11 cellular contexts compared by ENCODE assay signal in the genomic region with DNA sequence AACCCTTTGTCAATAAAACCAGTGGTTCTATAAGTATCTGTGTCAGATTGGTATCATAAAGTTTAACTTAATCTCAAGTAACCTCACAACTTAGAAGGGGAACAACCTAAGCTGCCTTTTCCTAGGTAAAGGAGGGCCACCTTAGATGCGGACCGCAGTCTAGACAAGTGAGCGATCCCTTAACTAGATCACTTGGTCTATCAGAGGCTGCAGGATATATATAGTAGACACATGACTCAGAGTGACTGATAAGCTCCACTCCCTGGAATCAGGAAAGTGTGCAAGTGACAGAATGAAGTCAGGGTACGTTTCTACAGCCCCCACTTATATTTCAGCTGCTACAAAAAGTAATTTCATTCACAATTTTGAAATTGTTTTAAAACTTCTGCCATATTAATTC. TPM values are rescaled to one million over a fixed set of nuclear protein-coding genes. Genes with fewer than 3 reads are reported as not detected.
DNase-seq lines count a peak whose midpoint lies in the region; ATAC-seq and TF ChIP-seq lines count a peak whose summit lies in the region.
"Had no signal": no experiment of that assay in that cellular context is flagged by ENCODE, and none has a peak within 500 bp of the region (broad histone marks: within the 10 kb centered on the region; RNA-seq: fewer than 3 reads in every experiment).

No MANE protein-coding gene starts in this region.

- no peak for TF ChIP-seq POLR2A in prostate gland (IDR thresholded peaks at IDR 0.05)

- WGBS in prostate gland: 91% methylated on average over 4 of the region's 4 CpGs

- no peaks in the 10 kb centered on the region for H3K27me3 Mint-ChIP-seq in activated naive CD8-positive, alpha-beta T cell treated with anti-CD3 and anti-CD28 coated beads, Interleukin-2, amount 50 U/mL, for 24 hours
- H3K27me3 Mint-ChIP-seq in activated naive CD8-positive, alpha-beta T cell treated with anti-CD3 and anti-CD28 coated beads for 36 hours: no peaks in the 10 kb centered on the region
- no peaks in the 10 kb centered on the region for H3K27me3 Mint-ChIP-seq in activated T-helper 17 cell treated with anti-CD3 and anti-CD28 coated beads, Interleukin-2, amount 50 U/mL, for 72 hours
- H3K27me3 Mint-ChIP-seq in natural killer cell (ENCODE audit: low read depth in 2 of 2): no peaks in the 10 kb centered on the region

- TF ChIP-seq CTCF in natural killer cell (IDR thresholded peaks at IDR 0.05): no peak
- TF ChIP-seq CTCF in prostate gland (IDR thresholded peaks at IDR 0.05): no peak

- H3K36me3 ChIP-seq in subcutaneous abdominal adipose tissue (ENCODE audit: control insufficient read depth in 5 of 5, insufficient read depth in 5 of 5, low read length in 5 of 5): peaks cover 15 to 53% (median 32%) of the 10 kb centered on the region in 5 donors
- H3K36me3 ChIP-seq in prostate gland: peaks cover 0 to 5% of the 10 kb centered on the region in 2 donors

- peak overlapping the region in 1 of 5 donors; percentile 29 for H3K9ac ChIP-seq in subcutaneous abdominal adipose tissue (ENCODE audit: low read length in 5 of 5)

- no peak for DNase-seq in activated naive CD8-positive, alpha-beta T cell treated with anti-CD3 and anti-CD28 coated beads, Interleukin-2, amount 50 U/mL, for 24 hours
- DNase-seq in activated naive CD8-positive, alpha-beta T cell treated with anti-CD3 and anti-CD28 coated beads for 36 hours: no peak
- DNase-seq in left ventricle myocardium superior (no peak), natural killer cell (no peak), prostate gland (ENCODE audit: low spot score) (no peak), OCI-M2 (lab: John Stamatoyannopoulos, UW; ENCODE audit: unreplicated experiment) (no peak)
- DNase-seq: central memory CD4-positive, alpha-beta T cell; hippocampal formation; NCI-H2029 had no signal

- no peaks in the 10 kb centered on the region for H3K9me3 ChIP-seq in subcutaneous abdominal adipose tissue (ENCODE audit: control insufficient read depth in 5 of 5, low read length in 5 of 5)
- H3K9me3 ChIP-seq in prostate gland: no peaks in the 10 kb centered on the region

- H3K4me1 ChIP-seq in subcutaneous abdominal adipose tissue (ENCODE audit: control insufficient read depth in 5 of 5, insufficient read depth in 5 of 5, low read length in 5 of 5) (peaks cover 0 to 37% (median 34%) of the 10 kb centered on the region in 5 donors), prostate gland (replicated peaks) (no peaks in the 10 kb centered on the region)

- H3K4me3 Mint-ChIP-seq in activated naive CD8-positive, alpha-beta T cell treated with anti-CD3 and anti-CD28 coated beads, Interleukin-2, amount 50 U/mL, for 24 hours: no peak overlapping the region
- H3K4me3 Mint-ChIP-seq in activated naive CD8-positive, alpha-beta T cell treated with anti-CD3 and anti-CD28 coated beads for 36 hours: no peak overlapping the region
- no peak overlapping the region for H3K4me3 Mint-ChIP-seq in activated T-helper 17 cell treated with anti-CD3 and anti-CD28 coated beads, Interleukin-2, amount 50 U/mL, for 72 hours
- no peak overlapping the region for H3K4me3 Mint-ChIP-seq in natural killer cell

- H3K27ac ChIP-seq in subcutaneous abdominal adipose tissue (ENCODE audit: low read depth, low read length): peak overlapping the region; percentile 7
- H3K27ac ChIP-seq in prostate gland: no peak overlapping the region

- H3K27me3 ChIP-seq in subcutaneous abdominal adipose tissue (ENCODE audit: control insufficient read depth in 5 of 5, insufficient read depth in 4 of 5, low read length in 5 of 5) (no peaks in the 10 kb centered on the region), prostate gland (replicated peaks; ENCODE audit: insufficient read depth) (no peaks in the 10 kb centered on the region)

- H3K4me1 Mint-ChIP-seq in activated naive CD8-positive, alpha-beta T cell treated with anti-CD3 and anti-CD28 coated beads, Interleukin-2, amount 50 U/mL, for 24 hours: peaks cover 68% of the 10 kb centered on the region
- peaks cover 48% of the 10 kb centered on the region for H3K4me1 Mint-ChIP-seq in activated naive CD8-positive, alpha-beta T cell treated with anti-CD3 and anti-CD28 coated beads for 36 hours
- H3K4me1 Mint-ChIP-seq in activated T-helper 17 cell treated with anti-CD3 and anti-CD28 coated beads, Interleukin-2, amount 50 U/mL, for 72 hours: peaks cover 54% of the 10 kb centered on the region
- peaks cover 64 to 70% of the 10 kb centered on the region in 2 donors for H3K4me1 Mint-ChIP-seq in natural killer cell

- peak; percentile 56 for ATAC-seq in activated naive CD8-positive, alpha-beta T cell treated with anti-CD3 and anti-CD28 coated beads, Interleukin-2, amount 50 U/mL, for 24 hours
- peak; percentile 61 for ATAC-seq in activated T-helper 17 cell treated with anti-CD3 and anti-CD28 coated beads, Interleukin-2, amount 50 U/mL, for 72 hours (replicated peaks)
- ATAC-seq in left ventricle myocardium superior (peak; percentile 63), natural killer cell (no peak)

- H3K4me3 ChIP-seq in subcutaneous abdominal adipose tissue (ENCODE audit: low read depth in 1 of 5, low read length in 5 of 5) (no peak overlapping the region), prostate gland (no peak overlapping the region)

- H3K27ac Mint-ChIP-seq in activated naive CD8-positive, alpha-beta T cell treated with anti-CD3 and anti-CD28 coated beads, Interleukin-2, amount 50 U/mL, for 24 hours: no peak overlapping the region
- no peak overlapping the region for H3K27ac Mint-ChIP-seq in activated naive CD8-positive, alpha-beta T cell treated with anti-CD3 and anti-CD28 coated beads for 36 hours
- H3K27ac Mint-ChIP-seq in activated T-helper 17 cell treated with anti-CD3 and anti-CD28 coated beads, Interleukin-2, amount 50 U/mL, for 72 hours: peak overlapping the region; percentile 32
- peak overlapping the region in 1 of 2 donors; percentile 29 for H3K27ac Mint-ChIP-seq in natural killer cell

- peaks cover 51% of the 10 kb centered on the region for H3K36me3 Mint-ChIP-seq in activated naive CD8-positive, alpha-beta T cell treated with anti-CD3 and anti-CD28 coated beads, Interleukin-2, amount 50 U/mL, for 24 hours (ENCODE audit: low read depth)
- peaks cover 50% of the 10 kb centered on the region for H3K36me3 Mint-ChIP-seq in activated naive CD8-positive, alpha-beta T cell treated with anti-CD3 and anti-CD28 coated beads for 36 hours
- peaks cover 91% of the 10 kb centered on the region for H3K36me3 Mint-ChIP-seq in activated T-helper 17 cell treated with anti-CD3 and anti-CD28 coated beads, Interleukin-2, amount 50 U/mL, for 72 hours (ENCODE audit: low read depth)
- no peaks in the 10 kb centered on the region for H3K36me3 Mint-ChIP-seq in natural killer cell

- intact Hi-C loops in left ventricle myocardium superior (cut with micrococcal nuclease): no loop called here
- intact Hi-C loops in natural killer cell (cut with micrococcal nuclease): no loop called here
- intact Hi-C loops in prostate gland (cut with DNase I): no loop called here

- no peaks in the 10 kb centered on the region for H3K9me3 Mint-ChIP-seq in activated naive CD8-positive, alpha-beta T cell treated with anti-CD3 and anti-CD28 coated beads, Interleukin-2, amount 50 U/mL, for 24 hours
- H3K9me3 Mint-ChIP-seq in activated naive CD8-positive, alpha-beta T cell treated with anti-CD3 and anti-CD28 coated beads for 36 hours: no peaks in the 10 kb centered on the region
- H3K9me3 Mint-ChIP-seq in activated T-helper 17 cell treated with anti-CD3 and anti-CD28 coated beads, Interleukin-2, amount 50 U/mL, for 72 hours: no peaks in the 10 kb centered on the region
- no peaks in the 10 kb centered on the region for H3K9me3 Mint-ChIP-seq in natural killer cell

RNA-seq across cellular contexts. Expression of gene REEP5, which starts 7.4 kb away (rescaled TPM):
- 10 to 100 TPM; 40.0 to 45.3 TPM for total RNA-seq in activated naive CD8-positive, alpha-beta T cell treated with anti-CD3 and anti-CD28 coated beads for 36 hours
- total RNA-seq in activated T-helper 17 cell treated with anti-CD3 and anti-CD28 coated beads, Interleukin-2, amount 50 U/mL, for 72 hours: 10 to 100 TPM; 42.3 to 80.3 TPM
- total RNA-seq in left ventricle myocardium superior (145 TPM), natural killer cell (10 to 100 TPM; 42.8 to 46.5 (median 46.5) TPM), prostate gland (100 to 1,000 TPM in 1 of 2 donors, 10 to 100 TPM in 1; 61.0 to 164 TPM)

RNA-seq across cellular contexts. Expression of gene SRP19, which starts 53.5 kb away (rescaled TPM):
- 10 to 100 TPM; 66.5 to 67.3 TPM for total RNA-seq in activated naive CD8-positive, alpha-beta T cell treated with anti-CD3 and anti-CD28 coated beads for 36 hours
- total RNA-seq in activated T-helper 17 cell treated with anti-CD3 and anti-CD28 coated beads, Interleukin-2, amount 50 U/mL, for 72 hours: 10 to 100 TPM; 25.4 to 60.3 TPM
- total RNA-seq in left ventricle myocardium superior (26.6 TPM), natural killer cell (10 to 100 TPM; 52.8 to 58.5 (median 54.7) TPM), prostate gland (10 to 100 TPM; 25.3 to 95.0 TPM)

Comparison
In these comparisons a context has a peak if more than half of its experiments do, and no peak if none do; other contexts are left out.
1. ATAC-seq: peak in activated naive CD8-positive, alpha-beta T cell treated with anti-CD3 and anti-CD28 coated beads, Interleukin-2, amount 50 U/mL, for 24 hours (single experiment), activated T-helper 17 cell treated with anti-CD3 and anti-CD28 coated beads, Interleukin-2, amount 50 U/mL, for 72 hours (single experiment) and left ventricle myocardium superior (single experiment); none in natural killer cell (0 of 3).